Comparison of ENCODE assay signal across 23 cellular contexts in genomic region chr10:132943555-132944404, GRCh38. TPM values are rescaled to one million over a fixed set of nuclear protein-coding genes. Genes with fewer than 3 reads are reported as not detected.
"Had no signal": no experiment of that assay in that cellular context is flagged by ENCODE, and none has a peak within 500 bp of the region (broad histone marks: within the 10 kb centered on the region; RNA-seq: fewer than 3 reads in every experiment).

No MANE protein-coding gene starts in this region.

- H3K27ac Mint-ChIP-seq: activated CD4-positive, alpha-beta T cell treated with anti-CD3 and anti-CD28 coated beads, Interleukin-2, amount 10 ng/mL, durations not matched to agents 7 days and 5 days; activated CD8-positive, alpha-beta T cell treated with anti-CD3 and anti-CD28 coated beads, Interleukin-2, amount 10 ng/mL, durations not matched to agents 7 days and 5 days; activated naive CD4-positive, alpha-beta T cell treated with anti-CD3 and anti-CD28 coated beads, Interleukin-2, amount 50 U/mL, for 72 hours had no signal

- H3K27ac ChIP-seq: foreskin keratinocyte, left lung, neutrophil, tibial nerve, vagina had no signal

- DNase-seq: activated CD4-positive, alpha-beta T cell treated with anti-CD3 and anti-CD28 coated beads, Interleukin-2, amount 10 ng/mL, durations not matched to agents 7 days and 5 days; activated CD4-positive, CD25-positive, alpha-beta regulatory T cell; activated CD8-positive, alpha-beta T cell treated with anti-CD3 and anti-CD28 coated beads, Interleukin-2, amount 10 ng/mL, durations not matched to agents 7 days and 5 days; activated gamma-delta T cell treated with Interleukin-2 at 50 U/mL for 16 hours; activated T-cell treated with anti-CD3 and anti-CD28 coated beads, Interleukin-2, amount 50 U/mL, for 48 hours; amniotic stem cell; caudate nucleus; foreskin keratinocyte; hypothalamus; left lung; mammary epithelial cell; retina; stimulated activated CD4-positive, alpha-beta T cell treated with anti-CD3 and anti-CD28 coated beads, Interleukin-1b, Interleukin-23, amount 100 ng/mL, for 48 hours; stimulated activated naive CD4-positive, alpha-beta T cell treated with Interleukin-2 at 50 U/mL for 16 hours; substantia nigra; T-helper 1 cell; T1000 had no signal

- H3K36me3 ChIP-seq: left lung, neutrophil, tibial nerve, vagina had no signal

- H3K27me3 ChIP-seq: vagina had no signal

- H3K36me3 Mint-ChIP-seq: activated naive CD4-positive, alpha-beta T cell treated with anti-CD3 and anti-CD28 coated beads, Interleukin-2, amount 50 U/mL, for 72 hours had no signal

- ATAC-seq: activated CD8-positive, alpha-beta T cell treated with anti-CD3 and anti-CD28 coated beads, Interleukin-2, amount 10 ng/mL, durations not matched to agents 7 days and 5 days; activated naive CD4-positive, alpha-beta T cell treated with anti-CD3 and anti-CD28 coated beads, Interleukin-2, amount 50 U/mL, for 72 hours had no signal

- FAIRE-seq: colon, keratinocyte had no signal

- H3K9me3 Mint-ChIP-seq: activated CD4-positive, alpha-beta T cell treated with anti-CD3 and anti-CD28 coated beads, Interleukin-2, amount 10 ng/mL, durations not matched to agents 7 days and 5 days; activated naive CD4-positive, alpha-beta T cell treated with anti-CD3 and anti-CD28 coated beads, Interleukin-2, amount 50 U/mL, for 72 hours had no signal

- H3K4me3 Mint-ChIP-seq: activated CD4-positive, alpha-beta T cell treated with anti-CD3 and anti-CD28 coated beads, Interleukin-2, amount 10 ng/mL, durations not matched to agents 7 days and 5 days; activated CD8-positive, alpha-beta T cell treated with anti-CD3 and anti-CD28 coated beads, Interleukin-2, amount 10 ng/mL, durations not matched to agents 7 days and 5 days had no signal

- H3K4me1 ChIP-seq: foreskin keratinocyte had no signal

- H3K9me3 ChIP-seq: left lung, neutrophil, tibial nerve, vagina had no signal

RNA-seq across cellular contexts. Expression of gene CFAP46, which starts 1.4 kb away (rescaled TPM):
- total RNA-seq: activated CD4-positive, alpha-beta T cell treated with anti-CD3 and anti-CD28 coated beads, Interleukin-2, amount 10 ng/mL, durations not matched to agents 7 days and 5 days; activated CD8-positive, alpha-beta T cell treated with anti-CD3 and anti-CD28 coated beads, Interleukin-2, amount 10 ng/mL, durations not matched to agents 7 days and 5 days; vagina had no signal
- polyA plus RNA-seq: mammary epithelial cell had no signal
